ENCODE assay signal across 8 cellular contexts in genomic region chr5:1522601-1523479, GRCh38. TPM values are rescaled to one million over a fixed set of nuclear protein-coding genes. Genes with fewer than 3 reads are reported as not detected.
DNase-seq lines count a peak whose midpoint lies in the region; ATAC-seq, FAIRE-seq and TF ChIP-seq lines count a peak whose summit lies in the region.

No MANE protein-coding gene starts in this region.

- FAIRE-seq in endothelial cell of umbilical vein (lab: Jason Lieb, UNC) = no peak

- POLR2A ChIA-PET in endothelial cell of umbilical vein (lab: Charles Lee) = interaction anchor here (1.8 kb wide), 1 partner anchor 10 kb away, joined by 8 read pairs; no protein-coding TSS in a partner anchor

- no peaks in the 10 kb centered on the region for H3K27me3 Mint-ChIP-seq in naive B cell

- H3K9me3 Mint-ChIP-seq in naive B cell = no peaks in the 10 kb centered on the region

- peak overlapping the region; percentile 83 to 95 (median 88) for H3K4me3 Mint-ChIP-seq in naive B cell

- peak overlapping the region; percentile 57 for H3K9ac ChIP-seq in endothelial cell of umbilical vein (replicated peaks; ENCODE audit: extremely low read depth, insufficient read depth, low read length)

- H4K20me1 ChIP-seq in endothelial cell of umbilical vein (replicated peaks; ENCODE audit: control insufficient read depth, extremely low read depth, insufficient read depth, low read length) = no peaks in the 10 kb centered on the region

- H2AFZ ChIP-seq in ACC112 (ENCODE audit: low read length, unreplicated experiment) = peak overlapping the region; percentile 1
- peak overlapping the region; percentile 15 for H2AFZ ChIP-seq in endothelial cell of umbilical vein (ENCODE audit: low read depth, low read length)

- no peak for TF ChIP-seq CTCF in endothelial cell of umbilical vein (IDR thresholded peaks at IDR 0.05; ENCODE audit: extremely low read depth in 1 of 2, insufficient read depth in 1 of 2, low read depth in 1 of 2, low read length in 2 of 2)

- no peaks in the 10 kb centered on the region for H3K9me3 ChIP-seq in endothelial cell of umbilical vein (replicated peaks; ENCODE audit: control insufficient read depth, insufficient read depth, low read length)

- H3K27me3 ChIP-seq in ACC112 (ENCODE audit: insufficient read depth, low read length) (no peaks in the 10 kb centered on the region), endothelial cell of umbilical vein (ENCODE audit: control insufficient read depth in 2 of 2, insufficient read depth in 2 of 2, low read length in 2 of 2) (no peaks in the 10 kb centered on the region)

- dilution Hi-C loops in endothelial cell of umbilical vein (cut with MboI; ENCODE audit: extremely low pct_ligation_motif_present, low sequenced_read_pairs) = no loop called here

- peaks cover 57% of the 10 kb centered on the region for H3K79me2 ChIP-seq in ACC112 (ENCODE audit: control insufficient read depth, insufficient read depth, low read length, unreplicated experiment)
- H3K79me2 ChIP-seq in endothelial cell of umbilical vein (ENCODE audit: control insufficient read depth, insufficient read depth, low read length) = peaks cover 52% of the 10 kb centered on the region

- no peak for TF ChIP-seq POLR2A in endothelial cell of umbilical vein (IDR thresholded peaks at IDR 0.05; ENCODE audit: low read depth, low read length)

- no TSS peak for BruUV-seq in endothelial cell of umbilical vein (replicated peaks; lab: Mats Ljungman, UMichigan)

- peak overlapping the region; percentile 91 for H3K4me2 ChIP-seq in endothelial cell of umbilical vein (ENCODE audit: insufficient read depth, low read length)

- intact Hi-C loops in endothelial cell of umbilical vein (cut with micrococcal nuclease) = loop anchor here (1.0 to 2.0 kb wide), 3 partner anchors 42 to 118 kb away; no protein-coding TSS in a partner anchor

- CTCF ChIA-PET in endothelial cell of umbilical vein (lab: Charles Lee) = interaction anchor here (1.2 to 1.5 kb wide), 3 partner anchors 9 to 20 kb away, joined by 3 to 4 read pairs (median 3); no protein-coding TSS in a partner anchor

- ATAC-seq in GM19397 (IDR thresholded peaks at IDR 0.05; ENCODE audit: unreplicated experiment) (peak; percentile 10), SK-N-SH treated with all-trans-retinoic acid at 6 μM for 48 hours (peak; percentile 39), naive B cell (ENCODE audit: low read depth in 2 of 2) (peak in 1 of 2 donors; percentile 3)

- H3K36me3 ChIP-seq in ACC112 (ENCODE audit: insufficient read depth, low read length) (peaks cover 1% of the 10 kb centered on the region; the same call in 1 of the 2 replicates), endothelial cell of umbilical vein (ENCODE audit: control insufficient read depth in 2 of 2, extremely low read depth in 1 of 2, insufficient read depth in 2 of 2, low read length in 2 of 2) (peaks cover 6 to 9% of the 10 kb centered on the region in 2 experiments)

- H3K9me1 ChIP-seq in endothelial cell of umbilical vein (replicated peaks; ENCODE audit: control insufficient read depth, extremely low read depth, insufficient read depth, low read length) = no peaks in the 10 kb centered on the region

- peaks cover 31 to 65% (median 43%) of the 10 kb centered on the region in 3 donors for H3K4me1 Mint-ChIP-seq in naive B cell

- H3K4me1 ChIP-seq in ACC112 (ENCODE audit: control insufficient read depth, insufficient read depth, low read length, unreplicated experiment) (peaks cover 15% of the 10 kb centered on the region), endothelial cell of umbilical vein (ENCODE audit: control insufficient read depth, extremely low read depth, insufficient read depth, low read length) (peaks cover 16% of the 10 kb centered on the region)

- no peak for DNase-seq in endothelial cell of umbilical vein (ENCODE audit: low read depth, low spot score)
- no peak for DNase-seq in naive B cell
- no peak for DNase-seq in occipital lobe (lab: John Stamatoyannopoulos, UW)
- DNase-seq in NCI-H2107 (lab: John Stamatoyannopoulos, UW) = no peak
- DNase-seq in SW 1271 (lab: John Stamatoyannopoulos, UW) = no peak

- H3K4me3 ChIP-seq in ACC112 (ENCODE audit: low read depth, low read length) (peak overlapping the region; percentile 92), endothelial cell of umbilical vein (replicated peaks in 1 of 3; ENCODE audit: insufficient read depth in 1 of 3, low read depth in 1 of 3, low read length in 3 of 3) (peak overlapping the region; percentile 72 to 92 (median 76))

- H3K36me3 Mint-ChIP-seq in naive B cell = no peaks in the 10 kb centered on the region

- H3K27ac ChIP-seq in ACC112 (ENCODE audit: low read depth, low read length) (peak overlapping the region; percentile 58), endothelial cell of umbilical vein (ENCODE audit: insufficient read depth, low read depth, low read length) (peak overlapping the region; percentile 2)

- H3K27ac Mint-ChIP-seq in naive B cell = peak overlapping the region in 5 of 6 donors; percentile 53 to 82 (median 80)

TF ChIP-seq in SK-N-SH treated with all-trans-retinoic acid at 6 μM for 48 hours, 23 proteins besides CTCF, POLR2A, EP300 and RAD21:
- TF ChIP-seq ISL1 (CRISPR knock-in tag; IDR thresholded peaks at IDR 0.05) (no peak), ESRRG (CRISPR knock-in tag; IDR thresholded peaks at IDR 0.05) (no peak), OSR1 (CRISPR knock-in tag; IDR thresholded peaks at IDR 0.05) (no peak), SNAI2 (CRISPR knock-in tag; IDR thresholded peaks at IDR 0.05) (no peak)
- TF ChIP-seq, protein P1, sequence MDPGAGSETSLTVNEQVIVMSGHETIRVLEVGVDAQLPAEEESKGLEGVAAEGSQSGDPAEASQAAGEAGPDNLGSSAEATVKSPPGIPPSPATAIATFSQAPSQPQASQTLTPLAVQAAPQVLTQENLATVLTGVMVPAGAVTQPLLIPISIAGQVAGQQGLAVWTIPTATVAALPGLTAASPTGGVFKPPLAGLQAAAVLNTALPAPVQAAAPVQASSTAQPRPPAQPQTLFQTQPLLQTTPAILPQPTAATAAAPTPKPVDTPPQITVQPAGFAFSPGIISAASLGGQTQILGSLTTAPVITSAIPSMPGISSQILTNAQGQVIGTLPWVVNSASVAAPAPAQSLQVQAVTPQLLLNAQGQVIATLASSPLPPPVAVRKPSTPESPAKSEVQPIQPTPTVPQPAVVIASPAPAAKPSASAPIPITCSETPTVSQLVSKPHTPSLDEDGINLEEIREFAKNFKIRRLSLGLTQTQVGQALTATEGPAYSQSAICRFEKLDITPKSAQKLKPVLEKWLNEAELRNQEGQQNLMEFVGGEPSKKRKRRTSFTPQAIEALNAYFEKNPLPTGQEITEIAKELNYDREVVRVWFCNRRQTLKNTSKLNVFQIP (CRISPR knock-in tag; IDR thresholded peaks at IDR 0.05; ENCODE audit: borderline replicate concordance, low read depth) = no peak

TF ChIP-seq in endothelial cell of umbilical vein, 7 proteins besides CTCF, POLR2A, EP300 and RAD21:
- no peak for TF ChIP-seq MYC (IDR thresholded peaks at IDR 0.05; ENCODE audit: low read depth, low read length)
- peak; percentile 13 for TF ChIP-seq POLR2AphosphoS5 (IDR thresholded peaks at IDR 0.05; ENCODE audit: insufficient read depth, low read depth, low read length)

RNA-seq across cellular contexts. Expression of gene LPCAT1, which starts 0.9 kb away (rescaled TPM):
- 49.2 and 57.2 TPM in 2 replicates for total RNA-seq in endothelial cell of umbilical vein
- polyA plus RNA-seq in endothelial cell of umbilical vein = 27.7 and 28.9 TPM in 2 replicates
- polyA plus RNA-seq in endothelial cell of umbilical vein (2011; cell fraction: cytosol; rRNA removed) = 22.7 and 30.8 TPM in 2 replicates
- polyA plus RNA-seq in endothelial cell of umbilical vein (2011; cell fraction: nucleus; rRNA removed) = 40.7 and 46.4 TPM in 2 replicates
- polyA plus RNA-seq in endothelial cell of umbilical vein (2012) = 27.3 and 29.3 TPM in 2 replicates
- 25.0 and 27.0 TPM in 2 replicates for polyA minus RNA-seq in endothelial cell of umbilical vein
- 80.1 TPM for polyA minus RNA-seq in endothelial cell of umbilical vein (2011; cell fraction: cytosol; rRNA and poly(A)+ RNA removed)
- 14.7 and 15.2 TPM in 2 replicates for polyA minus RNA-seq in endothelial cell of umbilical vein (2011; cell fraction: nucleus; rRNA and poly(A)+ RNA removed)
- 10 to 100 TPM; 19.5 to 63.3 (median 52.7) TPM for polyA plus RNA-seq in naive B cell (ENCODE audit: low read depth in 6 of 6)
- total RNA-seq in occipital lobe = 129 TPM
